1 cellular context compared by ENCODE assay signal in the genomic region with DNA sequence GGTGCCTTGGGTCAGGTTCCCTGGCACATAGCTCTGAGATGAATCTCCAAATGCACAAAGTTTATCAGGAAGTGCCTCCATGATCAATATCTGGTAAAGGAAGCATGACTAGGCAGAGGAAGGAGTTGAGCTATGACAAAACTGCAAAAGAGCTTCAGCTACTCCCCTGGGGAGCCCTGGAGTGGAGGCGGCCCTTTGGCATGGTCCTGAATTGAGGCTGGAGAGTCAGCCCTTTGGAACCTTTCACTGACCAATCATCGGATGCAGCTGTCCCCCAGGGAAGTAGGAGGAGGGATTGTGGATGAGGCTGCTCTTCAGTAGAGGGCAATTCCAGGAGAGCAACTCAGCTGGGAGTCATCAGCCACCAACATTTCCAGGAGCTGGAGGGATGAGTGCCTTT.
TF ChIP-seq lines count a peak whose summit lies in the region.

No MANE protein-coding gene starts in this region.

TF ChIP-seq in IMR-90, 13 proteins besides CTCF, POLR2A, EP300 and RAD21:
- TF ChIP-seq, protein P1, sequence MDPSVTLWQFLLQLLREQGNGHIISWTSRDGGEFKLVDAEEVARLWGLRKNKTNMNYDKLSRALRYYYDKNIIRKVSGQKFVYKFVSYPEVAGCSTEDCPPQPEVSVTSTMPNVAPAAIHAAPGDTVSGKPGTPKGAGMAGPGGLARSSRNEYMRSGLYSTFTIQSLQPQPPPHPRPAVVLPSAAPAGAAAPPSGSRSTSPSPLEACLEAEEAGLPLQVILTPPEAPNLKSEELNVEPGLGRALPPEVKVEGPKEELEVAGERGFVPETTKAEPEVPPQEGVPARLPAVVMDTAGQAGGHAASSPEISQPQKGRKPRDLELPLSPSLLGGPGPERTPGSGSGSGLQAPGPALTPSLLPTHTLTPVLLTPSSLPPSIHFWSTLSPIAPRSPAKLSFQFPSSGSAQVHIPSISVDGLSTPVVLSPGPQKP (IDR thresholded peaks at IDR 0.05; ENCODE audit: borderline replicate concordance, low read depth, low read length), result no peak
- TF ChIP-seq CHD1 (IDR thresholded peaks at IDR 0.05; ENCODE audit: low read depth, low read length) (no peak), CEBPB (IDR thresholded peaks at IDR 0.05; ENCODE audit: low read depth, low read length) (no peak), RFX5 (IDR thresholded peaks at IDR 0.05; ENCODE audit: low read depth, low read length) (no peak), RCOR1 (IDR thresholded peaks at IDR 0.05; ENCODE audit: insufficient replicate concordance, low read length) (no peak), SMC3 (IDR thresholded peaks at IDR 0.05; ENCODE audit: low read depth, low read length) (no peak), NFE2L2 (IDR thresholded peaks at IDR 0.05; ENCODE audit: low read depth, low read length) (no peak), MAZ (IDR thresholded peaks at IDR 0.05; ENCODE audit: borderline replicate concordance, low read depth, low read length) (no peak), MXI1 (IDR thresholded peaks at IDR 0.05; ENCODE audit: borderline replicate concordance, low read depth, low read length) (no peak), FOS (IDR thresholded peaks at IDR 0.05; ENCODE audit: low read depth, low read length) (no peak), MAFK (IDR thresholded peaks at IDR 0.05; ENCODE audit: low read depth, low read length) (no peak), BHLHE40 (IDR thresholded peaks at IDR 0.05; ENCODE audit: low read depth, low read length) (no peak)
- TF ChIP-seq, protein P2, sequence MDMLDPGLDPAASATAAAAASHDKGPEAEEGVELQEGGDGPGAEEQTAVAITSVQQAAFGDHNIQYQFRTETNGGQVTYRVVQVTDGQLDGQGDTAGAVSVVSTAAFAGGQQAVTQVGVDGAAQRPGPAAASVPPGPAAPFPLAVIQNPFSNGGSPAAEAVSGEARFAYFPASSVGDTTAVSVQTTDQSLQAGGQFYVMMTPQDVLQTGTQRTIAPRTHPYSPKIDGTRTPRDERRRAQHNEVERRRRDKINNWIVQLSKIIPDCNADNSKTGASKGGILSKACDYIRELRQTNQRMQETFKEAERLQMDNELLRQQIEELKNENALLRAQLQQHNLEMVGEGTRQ (IDR thresholded peaks at IDR 0.05; ENCODE audit: low read depth, low read length), result no peak
